Comparison of ENCODE assay signal across 2 cellular contexts in the genomic region with DNA sequence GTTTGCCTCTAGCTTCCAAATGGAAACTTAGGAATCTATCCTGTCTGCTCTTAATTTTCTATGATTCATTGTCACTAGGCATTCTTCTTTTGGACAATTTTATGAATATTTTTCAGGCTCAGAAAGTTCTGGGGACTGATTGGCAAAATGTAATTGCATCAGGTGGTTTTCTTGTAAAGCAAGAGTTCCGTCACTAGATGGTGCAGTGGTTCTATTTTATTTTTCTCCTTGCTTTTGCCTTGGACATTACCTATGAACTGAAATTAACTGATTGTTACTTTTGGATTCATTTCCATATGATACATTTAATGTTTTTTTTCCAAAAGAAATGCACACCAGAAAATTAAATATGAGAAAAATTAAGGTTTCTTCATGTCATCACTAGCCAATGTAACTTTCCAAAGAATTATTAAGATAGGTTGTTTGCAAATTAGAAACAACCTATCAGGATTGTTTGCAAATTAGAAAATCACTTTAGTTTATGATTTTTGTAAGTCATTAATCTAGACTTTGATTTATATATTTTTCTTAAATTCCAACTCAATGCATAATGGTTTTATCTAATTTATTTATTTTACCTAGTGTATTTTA.
TF ChIP-seq lines count a peak whose summit lies in the region.

No MANE protein-coding gene starts in this region.

TF ChIP-seq in GM23338, 12 proteins besides CTCF, POLR2A, EP300 and RAD21 (continued from another document and continues in another):
- TF ChIP-seq, protein P1, sequence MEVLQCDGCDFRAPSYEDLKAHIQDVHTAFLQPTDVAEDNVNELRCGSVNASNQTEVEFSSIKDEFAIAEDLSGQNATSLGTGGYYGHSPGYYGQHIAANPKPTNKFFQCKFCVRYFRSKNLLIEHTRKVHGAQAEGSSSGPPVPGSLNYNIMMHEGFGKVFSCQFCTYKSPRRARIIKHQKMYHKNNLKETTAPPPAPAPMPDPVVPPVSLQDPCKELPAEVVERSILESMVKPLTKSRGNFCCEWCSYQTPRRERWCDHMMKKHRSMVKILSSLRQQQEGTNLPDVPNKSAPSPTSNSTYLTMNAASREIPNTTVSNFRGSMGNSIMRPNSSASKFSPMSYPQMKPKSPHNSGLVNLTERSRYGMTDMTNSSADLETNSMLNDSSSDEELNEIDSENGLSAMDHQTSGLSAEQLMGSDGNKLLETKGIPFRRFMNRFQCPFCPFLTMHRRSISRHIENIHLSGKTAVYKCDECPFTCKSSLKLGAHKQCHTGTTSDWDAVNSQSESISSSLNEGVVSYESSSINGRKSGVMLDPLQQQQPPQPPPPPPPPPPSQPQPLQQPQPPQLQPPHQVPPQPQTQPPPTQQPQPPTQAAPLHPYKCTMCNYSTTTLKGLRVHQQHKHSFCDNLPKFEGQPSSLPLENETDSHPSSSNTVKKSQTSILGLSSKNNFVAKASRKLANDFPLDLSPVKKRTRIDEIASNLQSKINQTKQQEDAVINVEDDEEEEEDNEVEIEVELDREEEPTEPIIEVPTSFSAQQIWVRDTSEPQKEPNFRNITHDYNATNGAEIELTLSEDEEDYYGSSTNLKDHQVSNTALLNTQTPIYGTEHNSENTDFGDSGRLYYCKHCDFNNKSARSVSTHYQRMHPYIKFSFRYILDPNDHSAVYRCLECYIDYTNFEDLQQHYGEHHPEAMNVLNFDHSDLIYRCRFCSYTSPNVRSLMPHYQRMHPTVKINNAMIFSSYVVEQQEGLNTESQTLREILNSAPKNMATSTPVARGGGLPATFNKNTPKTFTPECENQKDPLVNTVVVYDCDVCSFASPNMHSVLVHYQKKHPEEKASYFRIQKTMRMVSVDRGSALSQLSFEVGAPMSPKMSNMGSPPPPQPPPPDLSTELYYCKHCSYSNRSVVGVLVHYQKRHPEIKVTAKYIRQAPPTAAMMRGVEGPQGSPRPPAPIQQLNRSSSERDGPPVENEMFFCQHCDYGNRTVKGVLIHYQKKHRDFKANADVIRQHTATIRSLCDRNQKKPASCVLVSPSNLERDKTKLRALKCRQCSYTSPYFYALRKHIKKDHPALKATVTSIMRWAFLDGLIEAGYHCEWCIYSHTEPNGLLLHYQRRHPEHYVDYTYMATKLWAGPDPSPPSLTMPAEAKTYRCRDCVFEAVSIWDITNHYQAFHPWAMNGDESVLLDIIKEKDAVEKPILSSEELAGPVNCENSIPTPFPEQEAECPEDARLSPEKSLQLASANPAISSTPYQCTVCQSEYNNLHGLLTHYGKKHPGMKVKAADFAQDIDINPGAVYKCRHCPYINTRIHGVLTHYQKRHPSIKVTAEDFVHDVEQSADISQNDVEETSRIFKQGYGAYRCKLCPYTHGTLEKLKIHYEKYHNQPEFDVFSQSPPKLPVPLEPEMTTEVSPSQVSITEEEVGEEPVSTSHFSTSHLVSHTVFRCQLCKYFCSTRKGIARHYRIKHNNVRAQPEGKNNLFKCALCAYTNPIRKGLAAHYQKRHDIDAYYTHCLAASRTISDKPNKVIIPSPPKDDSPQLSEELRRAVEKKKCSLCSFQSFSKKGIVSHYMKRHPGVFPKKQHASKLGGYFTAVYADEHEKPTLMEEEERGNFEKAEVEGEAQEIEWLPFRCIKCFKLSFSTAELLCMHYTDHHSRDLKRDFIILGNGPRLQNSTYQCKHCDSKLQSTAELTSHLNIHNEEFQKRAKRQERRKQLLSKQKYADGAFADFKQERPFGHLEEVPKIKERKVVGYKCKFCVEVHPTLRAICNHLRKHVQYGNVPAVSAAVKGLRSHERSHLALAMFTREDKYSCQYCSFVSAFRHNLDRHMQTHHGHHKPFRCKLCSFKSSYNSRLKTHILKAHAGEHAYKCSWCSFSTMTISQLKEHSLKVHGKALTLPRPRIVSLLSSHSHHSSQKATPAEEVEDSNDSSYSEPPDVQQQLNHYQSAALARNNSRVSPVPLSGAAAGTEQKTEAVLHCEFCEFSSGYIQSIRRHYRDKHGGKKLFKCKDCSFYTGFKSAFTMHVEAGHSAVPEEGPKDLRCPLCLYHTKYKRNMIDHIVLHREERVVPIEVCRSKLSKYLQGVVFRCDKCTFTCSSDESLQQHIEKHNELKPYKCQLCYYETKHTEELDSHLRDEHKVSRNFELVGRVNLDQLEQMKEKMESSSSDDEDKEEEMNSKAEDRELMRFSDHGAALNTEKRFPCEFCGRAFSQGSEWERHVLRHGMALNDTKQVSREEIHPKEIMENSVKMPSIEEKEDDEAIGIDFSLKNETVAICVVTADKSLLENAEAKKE (CRISPR knock-in tag; IDR thresholded peaks at IDR 0.05): no peak
- TF ChIP-seq ZNF114 (CRISPR knock-in tag; IDR thresholded peaks at IDR 0.05) (no peak), CREB1 (CRISPR knock-in tag; IDR thresholded peaks at IDR 0.05; ENCODE audit: low read depth) (no peak), STAT1 (IDR thresholded peaks at IDR 0.05; ENCODE audit: unreplicated experiment) (no peak), NANOG (IDR thresholded peaks at IDR 0.05; ENCODE audit: borderline replicate concordance) (no peak), POLR2AphosphoS5 (IDR thresholded peaks at IDR 0.05; ENCODE audit: low read depth) (no peak), EZH2 (IDR thresholded peaks at IDR 0.05; ENCODE audit: low read depth, unreplicated experiment) (no peak)
- TF ChIP-seq, protein P2, sequence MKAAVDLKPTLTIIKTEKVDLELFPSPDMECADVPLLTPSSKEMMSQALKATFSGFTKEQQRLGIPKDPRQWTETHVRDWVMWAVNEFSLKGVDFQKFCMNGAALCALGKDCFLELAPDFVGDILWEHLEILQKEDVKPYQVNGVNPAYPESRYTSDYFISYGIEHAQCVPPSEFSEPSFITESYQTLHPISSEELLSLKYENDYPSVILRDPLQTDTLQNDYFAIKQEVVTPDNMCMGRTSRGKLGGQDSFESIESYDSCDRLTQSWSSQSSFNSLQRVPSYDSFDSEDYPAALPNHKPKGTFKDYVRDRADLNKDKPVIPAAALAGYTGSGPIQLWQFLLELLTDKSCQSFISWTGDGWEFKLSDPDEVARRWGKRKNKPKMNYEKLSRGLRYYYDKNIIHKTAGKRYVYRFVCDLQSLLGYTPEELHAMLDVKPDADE (IDR thresholded peaks at IDR 0.05): no peak
- TF ChIP-seq, protein P3, sequence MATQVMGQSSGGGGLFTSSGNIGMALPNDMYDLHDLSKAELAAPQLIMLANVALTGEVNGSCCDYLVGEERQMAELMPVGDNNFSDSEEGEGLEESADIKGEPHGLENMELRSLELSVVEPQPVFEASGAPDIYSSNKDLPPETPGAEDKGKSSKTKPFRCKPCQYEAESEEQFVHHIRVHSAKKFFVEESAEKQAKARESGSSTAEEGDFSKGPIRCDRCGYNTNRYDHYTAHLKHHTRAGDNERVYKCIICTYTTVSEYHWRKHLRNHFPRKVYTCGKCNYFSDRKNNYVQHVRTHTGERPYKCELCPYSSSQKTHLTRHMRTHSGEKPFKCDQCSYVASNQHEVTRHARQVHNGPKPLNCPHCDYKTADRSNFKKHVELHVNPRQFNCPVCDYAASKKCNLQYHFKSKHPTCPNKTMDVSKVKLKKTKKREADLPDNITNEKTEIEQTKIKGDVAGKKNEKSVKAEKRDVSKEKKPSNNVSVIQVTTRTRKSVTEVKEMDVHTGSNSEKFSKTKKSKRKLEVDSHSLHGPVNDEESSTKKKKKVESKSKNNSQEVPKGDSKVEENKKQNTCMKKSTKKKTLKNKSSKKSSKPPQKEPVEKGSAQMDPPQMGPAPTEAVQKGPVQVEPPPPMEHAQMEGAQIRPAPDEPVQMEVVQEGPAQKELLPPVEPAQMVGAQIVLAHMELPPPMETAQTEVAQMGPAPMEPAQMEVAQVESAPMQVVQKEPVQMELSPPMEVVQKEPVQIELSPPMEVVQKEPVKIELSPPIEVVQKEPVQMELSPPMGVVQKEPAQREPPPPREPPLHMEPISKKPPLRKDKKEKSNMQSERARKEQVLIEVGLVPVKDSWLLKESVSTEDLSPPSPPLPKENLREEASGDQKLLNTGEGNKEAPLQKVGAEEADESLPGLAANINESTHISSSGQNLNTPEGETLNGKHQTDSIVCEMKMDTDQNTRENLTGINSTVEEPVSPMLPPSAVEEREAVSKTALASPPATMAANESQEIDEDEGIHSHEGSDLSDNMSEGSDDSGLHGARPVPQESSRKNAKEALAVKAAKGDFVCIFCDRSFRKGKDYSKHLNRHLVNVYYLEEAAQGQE (IDR thresholded peaks at IDR 0.05; ENCODE audit: unreplicated experiment): no peak

TF ChIP-seq in endothelial cell of umbilical vein, 7 proteins besides CTCF, POLR2A, EP300 and RAD21 (continued from another document):
- TF ChIP-seq GATA2 (IDR thresholded peaks at IDR 0.05; ENCODE audit: insufficient read depth, insufficient read length, low read depth, low read length) (no peak), MYC (IDR thresholded peaks at IDR 0.05; ENCODE audit: low read depth, low read length) (no peak), EZH2 (IDR thresholded peaks at IDR 0.05; ENCODE audit: borderline replicate concordance, low read depth, low read length, severe bottlenecking) (no peak)
